In the genomic region with DNA sequence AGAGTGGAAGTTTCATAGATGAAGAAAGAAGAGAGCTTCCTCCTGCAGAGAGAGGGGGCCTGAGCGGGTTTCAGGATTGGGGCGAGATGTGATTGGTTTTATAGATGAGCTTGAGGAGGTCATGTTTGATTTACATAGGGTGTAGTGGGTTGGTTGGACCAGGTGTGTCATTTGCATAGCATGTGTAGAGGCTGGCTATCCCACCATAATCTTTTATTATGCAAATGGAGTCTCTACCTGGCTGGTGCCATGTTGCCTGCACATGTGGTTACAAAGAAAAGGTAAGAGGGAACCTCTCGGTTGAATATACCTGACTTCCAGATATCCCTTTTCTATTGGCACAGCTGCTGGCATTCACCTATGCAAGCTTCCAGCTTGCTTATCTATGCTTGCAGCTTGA, we compare ENCODE assay signal across 1 cellular context.
TF ChIP-seq lines count a peak whose summit lies in the region.

No MANE protein-coding gene starts in this region.

TF ChIP-seq in GM23338, 12 proteins besides CTCF, POLR2A, EP300 and RAD21 (continued from another document):
- TF ChIP-seq, protein P1, sequence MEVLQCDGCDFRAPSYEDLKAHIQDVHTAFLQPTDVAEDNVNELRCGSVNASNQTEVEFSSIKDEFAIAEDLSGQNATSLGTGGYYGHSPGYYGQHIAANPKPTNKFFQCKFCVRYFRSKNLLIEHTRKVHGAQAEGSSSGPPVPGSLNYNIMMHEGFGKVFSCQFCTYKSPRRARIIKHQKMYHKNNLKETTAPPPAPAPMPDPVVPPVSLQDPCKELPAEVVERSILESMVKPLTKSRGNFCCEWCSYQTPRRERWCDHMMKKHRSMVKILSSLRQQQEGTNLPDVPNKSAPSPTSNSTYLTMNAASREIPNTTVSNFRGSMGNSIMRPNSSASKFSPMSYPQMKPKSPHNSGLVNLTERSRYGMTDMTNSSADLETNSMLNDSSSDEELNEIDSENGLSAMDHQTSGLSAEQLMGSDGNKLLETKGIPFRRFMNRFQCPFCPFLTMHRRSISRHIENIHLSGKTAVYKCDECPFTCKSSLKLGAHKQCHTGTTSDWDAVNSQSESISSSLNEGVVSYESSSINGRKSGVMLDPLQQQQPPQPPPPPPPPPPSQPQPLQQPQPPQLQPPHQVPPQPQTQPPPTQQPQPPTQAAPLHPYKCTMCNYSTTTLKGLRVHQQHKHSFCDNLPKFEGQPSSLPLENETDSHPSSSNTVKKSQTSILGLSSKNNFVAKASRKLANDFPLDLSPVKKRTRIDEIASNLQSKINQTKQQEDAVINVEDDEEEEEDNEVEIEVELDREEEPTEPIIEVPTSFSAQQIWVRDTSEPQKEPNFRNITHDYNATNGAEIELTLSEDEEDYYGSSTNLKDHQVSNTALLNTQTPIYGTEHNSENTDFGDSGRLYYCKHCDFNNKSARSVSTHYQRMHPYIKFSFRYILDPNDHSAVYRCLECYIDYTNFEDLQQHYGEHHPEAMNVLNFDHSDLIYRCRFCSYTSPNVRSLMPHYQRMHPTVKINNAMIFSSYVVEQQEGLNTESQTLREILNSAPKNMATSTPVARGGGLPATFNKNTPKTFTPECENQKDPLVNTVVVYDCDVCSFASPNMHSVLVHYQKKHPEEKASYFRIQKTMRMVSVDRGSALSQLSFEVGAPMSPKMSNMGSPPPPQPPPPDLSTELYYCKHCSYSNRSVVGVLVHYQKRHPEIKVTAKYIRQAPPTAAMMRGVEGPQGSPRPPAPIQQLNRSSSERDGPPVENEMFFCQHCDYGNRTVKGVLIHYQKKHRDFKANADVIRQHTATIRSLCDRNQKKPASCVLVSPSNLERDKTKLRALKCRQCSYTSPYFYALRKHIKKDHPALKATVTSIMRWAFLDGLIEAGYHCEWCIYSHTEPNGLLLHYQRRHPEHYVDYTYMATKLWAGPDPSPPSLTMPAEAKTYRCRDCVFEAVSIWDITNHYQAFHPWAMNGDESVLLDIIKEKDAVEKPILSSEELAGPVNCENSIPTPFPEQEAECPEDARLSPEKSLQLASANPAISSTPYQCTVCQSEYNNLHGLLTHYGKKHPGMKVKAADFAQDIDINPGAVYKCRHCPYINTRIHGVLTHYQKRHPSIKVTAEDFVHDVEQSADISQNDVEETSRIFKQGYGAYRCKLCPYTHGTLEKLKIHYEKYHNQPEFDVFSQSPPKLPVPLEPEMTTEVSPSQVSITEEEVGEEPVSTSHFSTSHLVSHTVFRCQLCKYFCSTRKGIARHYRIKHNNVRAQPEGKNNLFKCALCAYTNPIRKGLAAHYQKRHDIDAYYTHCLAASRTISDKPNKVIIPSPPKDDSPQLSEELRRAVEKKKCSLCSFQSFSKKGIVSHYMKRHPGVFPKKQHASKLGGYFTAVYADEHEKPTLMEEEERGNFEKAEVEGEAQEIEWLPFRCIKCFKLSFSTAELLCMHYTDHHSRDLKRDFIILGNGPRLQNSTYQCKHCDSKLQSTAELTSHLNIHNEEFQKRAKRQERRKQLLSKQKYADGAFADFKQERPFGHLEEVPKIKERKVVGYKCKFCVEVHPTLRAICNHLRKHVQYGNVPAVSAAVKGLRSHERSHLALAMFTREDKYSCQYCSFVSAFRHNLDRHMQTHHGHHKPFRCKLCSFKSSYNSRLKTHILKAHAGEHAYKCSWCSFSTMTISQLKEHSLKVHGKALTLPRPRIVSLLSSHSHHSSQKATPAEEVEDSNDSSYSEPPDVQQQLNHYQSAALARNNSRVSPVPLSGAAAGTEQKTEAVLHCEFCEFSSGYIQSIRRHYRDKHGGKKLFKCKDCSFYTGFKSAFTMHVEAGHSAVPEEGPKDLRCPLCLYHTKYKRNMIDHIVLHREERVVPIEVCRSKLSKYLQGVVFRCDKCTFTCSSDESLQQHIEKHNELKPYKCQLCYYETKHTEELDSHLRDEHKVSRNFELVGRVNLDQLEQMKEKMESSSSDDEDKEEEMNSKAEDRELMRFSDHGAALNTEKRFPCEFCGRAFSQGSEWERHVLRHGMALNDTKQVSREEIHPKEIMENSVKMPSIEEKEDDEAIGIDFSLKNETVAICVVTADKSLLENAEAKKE (CRISPR knock-in tag; IDR thresholded peaks at IDR 0.05): no peak
- no peak for TF ChIP-seq ZNF114 (CRISPR knock-in tag; IDR thresholded peaks at IDR 0.05)
- no peak for TF ChIP-seq NANOG (IDR thresholded peaks at IDR 0.05; ENCODE audit: borderline replicate concordance)
- TF ChIP-seq EZH2phosphoT487 (IDR thresholded peaks at IDR 0.05; ENCODE audit: unreplicated experiment): no peak
